ENCODE assay signal across 7 cellular contexts in genomic region chr5:40665902-40666301, GRCh38.
"Had no signal": no experiment of that assay in that cellular context is flagged by ENCODE, and none has a peak within 500 bp of the region (broad histone marks: within the 10 kb centered on the region; RNA-seq: fewer than 3 reads in every experiment).

No MANE protein-coding gene starts in this region.

- FAIRE-seq: H1, HTR-8/SVneo had no signal

- H3K9ac ChIP-seq: KMS-11 had no signal

- ATAC-seq: GM23338 had no signal

- H3K4me2 ChIP-seq: GM23338, KMS-11 had no signal

- DNase-seq: H9, HCEC 1CT, KBM-7 had no signal

- H2AFZ ChIP-seq: GM23338 had no signal

- H3K27ac ChIP-seq: KMS-11 had no signal

- H3K4me3 ChIP-seq: GM23338 had no signal
